ENCODE assay signal across 27 cellular contexts in the genomic region with DNA sequence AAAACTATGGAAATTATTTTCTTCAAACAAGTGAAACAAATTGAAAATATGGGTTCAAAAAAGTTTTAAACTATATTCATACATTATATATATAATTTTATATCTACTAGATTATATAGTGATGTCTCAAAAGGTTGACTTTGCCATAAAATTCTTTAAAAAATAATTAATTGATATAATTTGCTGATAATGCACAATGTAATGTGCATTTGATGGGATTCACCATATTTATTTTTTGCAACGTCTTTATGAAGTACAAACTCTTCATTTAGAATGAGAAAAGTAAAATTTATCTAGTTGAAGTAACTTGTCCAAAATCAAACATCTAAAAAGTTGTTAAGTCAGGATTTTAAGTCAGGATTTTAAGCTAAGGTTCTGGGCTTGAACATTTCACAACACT.
"Had no signal": no experiment of that assay in that cellular context is flagged by ENCODE, and none has a peak within 500 bp of the region (broad histone marks: within the 10 kb centered on the region; RNA-seq: fewer than 3 reads in every experiment).

No MANE protein-coding gene starts in this region.

- H3K27ac ChIP-seq: ascending aorta, breast epithelium, cardiac muscle cell, coronary artery, dorsolateral prefrontal cortex had no signal

- ATAC-seq: activated CD4-positive, alpha-beta T cell treated with anti-CD3 and anti-CD28 coated beads for 36 hours; activated CD8-positive, alpha-beta memory T cell treated with anti-CD3 and anti-CD28 coated beads, Interleukin-2, amount 10 ng/mL, durations not matched to agents 7 days and 5 days; activated CD8-positive, alpha-beta T cell treated with anti-CD3 and anti-CD28 coated beads, Interleukin-2, amount 10 ng/mL, durations not matched to agents 7 days and 5 days; esophagus mucosa had no signal

- H3K4me3 ChIP-seq: ascending aorta, breast epithelium, cardiac muscle cell, coronary artery, dorsolateral prefrontal cortex had no signal

- H3K4me1 ChIP-seq: ascending aorta, breast epithelium had no signal

- H3K9me3 ChIP-seq: ascending aorta had no signal

- FAIRE-seq: frontal cortex had no signal

- H3K27me3 ChIP-seq: ascending aorta, breast epithelium, cardiac muscle cell, dorsolateral prefrontal cortex had no signal

- H3K36me3 ChIP-seq: ascending aorta, breast epithelium, cardiac muscle cell had no signal

- DNase-seq: activated CD4-positive, alpha-beta memory T cell treated with anti-CD3 and anti-CD28 coated beads for 36 hours; activated CD4-positive, alpha-beta T cell treated with anti-CD3 and anti-CD28 coated beads for 36 hours; activated CD4-positive, alpha-beta T cell treated with anti-CD3 and anti-CD28 coated beads, Interleukin-2, amount 10 ng/mL, durations not matched to agents 24 days and 14 days; activated CD4-positive, CD25-positive, alpha-beta regulatory T cell; activated CD4-positive, CD25-positive, alpha-beta regulatory T cell treated with anti-CD3 and anti-CD28 coated beads, Interleukin-2, amount 50 U/mL, for 72 hours; activated CD8-positive, alpha-beta memory T cell treated with anti-CD3 and anti-CD28 coated beads, Interleukin-2, amount 10 ng/mL, durations not matched to agents 7 days and 5 days; activated CD8-positive, alpha-beta memory T cell treated with anti-CD3 and anti-CD28 coated beads, Interleukin-2, amount 50 U/mL, for 4 hours; activated CD8-positive, alpha-beta T cell treated with anti-CD3 and anti-CD28 coated beads, Interleukin-2, amount 10 ng/mL, durations not matched to agents 7 days and 5 days; activated effector memory CD4-positive, alpha-beta T cell treated with anti-CD3 and anti-CD28 coated beads, Interleukin-2, amount 50 U/mL, for 16 hours; activated naive CD4-positive, alpha-beta T cell treated with anti-CD3 and anti-CD28 coated beads for 36 hours; activated naive CD8-positive, alpha-beta T cell treated with anti-CD3 and anti-CD28 coated beads, Interleukin-2, amount 10 ng/mL, durations not matched to agents 7 days and 5 days; activated T-cell treated with anti-CD3 and anti-CD28 coated beads, Interleukin-2, amount 50 U/mL, for 1 hour; activated T-cell treated with anti-CD3 and anti-CD28 coated beads, Interleukin-2, amount 50 U/mL, for 48 hours; central memory CD4-positive, alpha-beta T cell; cerebellar nuclear complex; dorsolateral prefrontal cortex; effector memory CD4-positive, alpha-beta T cell; endodermal cell; foreskin fibroblast; head of caudate nucleus; T-helper 2 cell had no signal
